In genomic region chr1:36864182-36865079, GRCh38 we compare ENCODE assay signal across 8 cellular contexts.
DNase-seq lines count a peak whose midpoint lies in the region; ATAC-seq and TF ChIP-seq lines count a peak whose summit lies in the region.

No MANE protein-coding gene starts in this region.

- H3K36me3 ChIP-seq in GM06990 (ENCODE audit: control insufficient read depth, insufficient read depth, low read length), result no peaks in the 10 kb centered on the region

- ATAC-seq in GM19324 (IDR thresholded peaks at IDR 0.05; ENCODE audit: low FRiP score, unreplicated experiment) (no peak), GM21576 (IDR thresholded peaks at IDR 0.05; ENCODE audit: unreplicated experiment) (no peak), GM21786 (IDR thresholded peaks at IDR 0.05; ENCODE audit: unreplicated experiment) (no peak)

- no peaks in the 10 kb centered on the region; the same call in 1 of the 2 replicates for H3K27me3 ChIP-seq in GM06990 (replicated peaks; ENCODE audit: control insufficient read depth, insufficient read depth, low read length)

- H3K4me3 ChIP-seq in GM06990 (replicated peaks; ENCODE audit: low read depth, low read length), result no peak overlapping the region

- in situ Hi-C loops in ACHN (cut with HindIII; ENCODE audit: low pct_ligation_motif_present, low pct_unique_long_range_greater_than_20kb, low sequenced_read_pairs), result no loop called here

- TF ChIP-seq CTCF in GM06990 (IDR thresholded peaks at IDR 0.05; ENCODE audit: insufficient read depth, low read length, poor library complexity, severe bottlenecking), result peak; percentile 72

- DNase-seq in ACHN, result peak; percentile 4
- no peak for DNase-seq in GM06990 (ENCODE audit: extremely low read depth, insufficient read length)
- peak; percentile 2 for DNase-seq in NCI-H748 treated with DMSO at 0.1 percent for 48 hours (lab: John Stamatoyannopoulos, UW)
- DNase-seq in germinal center (ENCODE audit: low spot score), result peak; percentile 17
- DNase-seq in AG08395 (ENCODE audit: low spot score), result no peak

Comparison
In these comparisons a context has a peak if more than half of its experiments do, and no peak if none do; other contexts are left out.
1. DNase-seq: peak in ACHN (single experiment), NCI-H748 treated with DMSO at 0.1 percent for 48 hours (single experiment) and germinal center (single experiment); none in GM06990 (single experiment) and AG08395 (single experiment).